In genomic region chr1:155255243-155256100, GRCh38 we compare ENCODE assay signal across 8 cellular contexts.
DNase-seq lines count a peak whose midpoint lies in the region; ATAC-seq and FAIRE-seq lines count a peak whose summit lies in the region.

Gene ENTREP3 (minus strand): TSS chr1:155255483. CDS start chr1:155254877, 606 bp downstream.

- FAIRE-seq in G401.6 (lab: Jason Lieb, UNC), result peak; percentile 90

- ATAC-seq in HG02938 (IDR thresholded peaks at IDR 0.05; ENCODE audit: unreplicated experiment), result peak; percentile 58
- ATAC-seq in GM18870 (IDR thresholded peaks at IDR 0.05; ENCODE audit: unreplicated experiment), result no peak

- DNase-seq in NCI-H226 (peak; percentile 74), cerebellar cortex (ENCODE audit: low spot score) (peak; percentile 92), islet precursor cell (peak; percentile 93)
- peak; percentile 52 for DNase-seq in activated CD4-positive, CD25-positive, alpha-beta regulatory T cell treated with anti-CD3 and anti-CD28 coated beads, Interleukin-2, amount 50 U/mL, for 16 hours (ENCODE audit: low read depth, low spot score)
- DNase-seq in stimulated activated CD4-positive, alpha-beta T cell treated with anti-CD3 and anti-CD28 coated beads, Interleukin-12 subunit alpha, Interleukin-12 subunit beta, amount 100 ng/mL, for 4 hours, result peak; percentile 76
